In the genomic region with DNA sequence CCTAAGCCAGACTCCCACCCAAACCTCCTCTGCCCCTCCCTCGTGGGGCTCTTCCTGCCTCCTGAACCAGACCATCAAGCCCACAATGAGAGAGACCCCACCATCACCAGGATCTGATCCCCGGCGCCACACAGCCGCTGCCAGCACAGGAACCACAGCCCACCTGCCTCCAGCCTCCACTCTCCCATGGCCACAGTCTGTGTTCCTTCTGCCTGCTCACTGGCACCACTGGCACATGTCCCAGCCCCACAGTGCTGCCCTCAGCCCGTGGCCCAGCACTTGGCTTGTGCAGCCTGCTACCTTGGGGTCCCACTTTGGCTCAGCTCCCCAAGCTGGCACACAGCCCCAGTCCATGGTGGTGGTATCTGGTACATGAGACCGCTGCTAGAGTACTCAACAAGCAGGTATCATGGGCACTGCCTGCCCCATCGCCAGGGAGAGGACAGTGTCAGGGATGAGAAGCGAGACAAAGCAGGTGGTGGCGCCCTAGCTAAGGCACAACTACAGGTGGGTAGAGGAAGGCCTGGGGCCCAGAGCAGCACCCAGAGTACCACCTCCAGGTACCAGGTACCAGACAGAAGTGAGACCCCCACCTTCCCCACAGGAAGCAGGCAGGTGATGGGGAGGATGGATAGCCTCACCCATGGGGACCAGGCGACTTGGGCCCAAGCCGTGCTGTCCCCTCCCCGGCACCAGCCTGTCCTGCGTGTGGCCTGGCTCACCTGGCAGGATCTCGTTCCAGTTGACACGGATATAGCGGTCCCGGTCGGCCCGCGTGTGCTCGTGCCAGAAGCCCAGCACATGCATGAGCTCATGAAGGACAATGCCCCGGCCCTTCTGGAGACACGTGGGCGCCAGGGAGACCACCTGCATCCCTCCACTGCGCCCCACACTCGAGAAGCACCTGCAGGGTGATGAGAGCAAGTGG, we compare ENCODE assay signal across 25 cellular contexts. TPM values are rescaled to one million over a fixed set of nuclear protein-coding genes. Genes with fewer than 3 reads are reported as not detected.
DNase-seq lines count a peak whose midpoint lies in the region; ATAC-seq lines count a peak whose summit lies in the region.
"Had no signal": no experiment of that assay in that cellular context is flagged by ENCODE, and none has a peak within 500 bp of the region (broad histone marks: within the 10 kb centered on the region; RNA-seq: fewer than 3 reads in every experiment).

No MANE protein-coding gene starts in this region.

- H3K9me3 Mint-ChIP-seq in activated naive CD4-positive, alpha-beta T cell treated with anti-CD3 and anti-CD28 coated beads, Interleukin-2, amount 10 ng/mL, durations not matched to agents 7 days and 5 days = no peaks in the 10 kb centered on the region
- H3K9me3 Mint-ChIP-seq in IgD-negative memory B cell = no peaks in the 10 kb centered on the region
- no peaks in the 10 kb centered on the region for H3K9me3 Mint-ChIP-seq in activated T-helper 1 cell treated with anti-CD3 and anti-CD28 coated beads, Interleukin-12 subunit alpha, Interleukin-12 subunit beta, Interleukin-2, Interleukin-4 antibody, amounts not matched to agents 30 ng/mL and 10 ng/mL and 1 ng/mL, durations not matched to agents 14 hours and 24 hours and 36 hours
- H3K9me3 Mint-ChIP-seq in natural killer cell treated with Interleukin-12 subunit alpha and Interleukin-12 subunit beta and Interleukin-15 and Interleukin-18, amount 100 ng/mL, for 72 hours = no peaks in the 10 kb centered on the region

- no peak overlapping the region for H3K4me3 Mint-ChIP-seq in activated naive CD4-positive, alpha-beta T cell treated with anti-CD3 and anti-CD28 coated beads, Interleukin-2, amount 10 ng/mL, durations not matched to agents 7 days and 5 days
- H3K4me3 Mint-ChIP-seq in IgD-negative memory B cell = no peak overlapping the region
- no peak overlapping the region for H3K4me3 Mint-ChIP-seq in activated T-helper 1 cell treated with anti-CD3 and anti-CD28 coated beads, Interleukin-12 subunit alpha, Interleukin-12 subunit beta, Interleukin-2, Interleukin-4 antibody, amounts not matched to agents 30 ng/mL and 10 ng/mL and 1 ng/mL, durations not matched to agents 14 hours and 24 hours and 36 hours
- H3K4me3 Mint-ChIP-seq in natural killer cell treated with Interleukin-12 subunit alpha and Interleukin-12 subunit beta and Interleukin-15 and Interleukin-18, amount 100 ng/mL, for 72 hours = no peak overlapping the region

- CTCF ChIA-PET in activated naive CD4-positive, alpha-beta T cell treated with anti-CD3 and anti-CD28 coated beads, Interleukin-2, amount 10 ng/mL, durations not matched to agents 7 days and 5 days (lab: Charles Lee) = interaction anchor here (1.5 to 18.7 kb wide), 4 partner anchors 10 to 140 kb away, joined by 4 to 507 read pairs (median 5); no protein-coding TSS in a partner anchor

- no peaks in the 10 kb centered on the region for H3K36me3 Mint-ChIP-seq in activated naive CD4-positive, alpha-beta T cell treated with anti-CD3 and anti-CD28 coated beads, Interleukin-2, amount 10 ng/mL, durations not matched to agents 7 days and 5 days
- H3K36me3 Mint-ChIP-seq in IgD-negative memory B cell = no peaks in the 10 kb centered on the region
- H3K36me3 Mint-ChIP-seq in activated T-helper 1 cell treated with anti-CD3 and anti-CD28 coated beads, Interleukin-12 subunit alpha, Interleukin-12 subunit beta, Interleukin-2, Interleukin-4 antibody, amounts not matched to agents 30 ng/mL and 10 ng/mL and 1 ng/mL, durations not matched to agents 14 hours and 24 hours and 36 hours (ENCODE audit: low read depth) = peaks cover 2% of the 10 kb centered on the region
- H3K36me3 Mint-ChIP-seq in natural killer cell treated with Interleukin-12 subunit alpha and Interleukin-12 subunit beta and Interleukin-15 and Interleukin-18, amount 100 ng/mL, for 72 hours = no peaks in the 10 kb centered on the region

- no peak for ATAC-seq in natural killer cell treated with Interleukin-12 subunit alpha and Interleukin-12 subunit beta and Interleukin-15 and Interleukin-18, amount 100 ng/mL, for 72 hours
- ATAC-seq: K562, lower lobe of right lung, sciatic nerve had no signal

- intact Hi-C loops in activated T-helper 1 cell treated with anti-CD3 and anti-CD28 coated beads, Interleukin-12 subunit alpha, Interleukin-12 subunit beta, Interleukin-2, Interleukin-4 antibody, amounts not matched to agents 30 ng/mL and 10 ng/mL and 1 ng/mL, durations not matched to agents 14 hours and 24 hours and 36 hours (cut with micrococcal nuclease) = no loop called here

- H3K27me3 Mint-ChIP-seq in activated naive CD4-positive, alpha-beta T cell treated with anti-CD3 and anti-CD28 coated beads, Interleukin-2, amount 10 ng/mL, durations not matched to agents 7 days and 5 days = peaks cover 5% of the 10 kb centered on the region
- no peaks in the 10 kb centered on the region for H3K27me3 Mint-ChIP-seq in IgD-negative memory B cell
- H3K27me3 Mint-ChIP-seq in activated T-helper 1 cell treated with anti-CD3 and anti-CD28 coated beads, Interleukin-12 subunit alpha, Interleukin-12 subunit beta, Interleukin-2, Interleukin-4 antibody, amounts not matched to agents 30 ng/mL and 10 ng/mL and 1 ng/mL, durations not matched to agents 14 hours and 24 hours and 36 hours (ENCODE audit: insufficient read depth) = peaks cover 1% of the 10 kb centered on the region
- no peaks in the 10 kb centered on the region for H3K27me3 Mint-ChIP-seq in natural killer cell treated with Interleukin-12 subunit alpha and Interleukin-12 subunit beta and Interleukin-15 and Interleukin-18, amount 100 ng/mL, for 72 hours

- H3K4me1 Mint-ChIP-seq in activated naive CD4-positive, alpha-beta T cell treated with anti-CD3 and anti-CD28 coated beads, Interleukin-2, amount 10 ng/mL, durations not matched to agents 7 days and 5 days = peaks cover 14% of the 10 kb centered on the region
- H3K4me1 Mint-ChIP-seq in IgD-negative memory B cell = no peaks in the 10 kb centered on the region
- H3K4me1 Mint-ChIP-seq in activated T-helper 1 cell treated with anti-CD3 and anti-CD28 coated beads, Interleukin-12 subunit alpha, Interleukin-12 subunit beta, Interleukin-2, Interleukin-4 antibody, amounts not matched to agents 30 ng/mL and 10 ng/mL and 1 ng/mL, durations not matched to agents 14 hours and 24 hours and 36 hours (ENCODE audit: low read depth) = peaks cover 12% of the 10 kb centered on the region
- peaks cover 17 to 24% of the 10 kb centered on the region in 2 donors for H3K4me1 Mint-ChIP-seq in natural killer cell treated with Interleukin-12 subunit alpha and Interleukin-12 subunit beta and Interleukin-15 and Interleukin-18, amount 100 ng/mL, for 72 hours (ENCODE audit: low read depth in 2 of 2)

- peak overlapping the region; percentile 68 for H3K27ac Mint-ChIP-seq in activated naive CD4-positive, alpha-beta T cell treated with anti-CD3 and anti-CD28 coated beads, Interleukin-2, amount 10 ng/mL, durations not matched to agents 7 days and 5 days
- peak overlapping the region in 2 of 3 donors; percentile 40 to 64 for H3K27ac Mint-ChIP-seq in IgD-negative memory B cell
- H3K27ac Mint-ChIP-seq in activated T-helper 1 cell treated with anti-CD3 and anti-CD28 coated beads, Interleukin-12 subunit alpha, Interleukin-12 subunit beta, Interleukin-2, Interleukin-4 antibody, amounts not matched to agents 30 ng/mL and 10 ng/mL and 1 ng/mL, durations not matched to agents 14 hours and 24 hours and 36 hours = peak overlapping the region; percentile 40
- peak overlapping the region; percentile 53 to 66 for H3K27ac Mint-ChIP-seq in natural killer cell treated with Interleukin-12 subunit alpha and Interleukin-12 subunit beta and Interleukin-15 and Interleukin-18, amount 100 ng/mL, for 72 hours

- no peak for DNase-seq in activated naive CD4-positive, alpha-beta T cell treated with anti-CD3 and anti-CD28 coated beads, Interleukin-2, amount 10 ng/mL, durations not matched to agents 7 days and 5 days
- DNase-seq in activated naive CD4-positive, alpha-beta T cell treated with Interleukin-2 at 50 U/mL for 16 hours = no peak
- no peak for DNase-seq in activated T-helper 1 cell treated with anti-CD3 and anti-CD28 coated beads, Interleukin-12 subunit alpha, Interleukin-12 subunit beta, Interleukin-2, Interleukin-4 antibody, amounts not matched to agents 30 ng/mL and 10 ng/mL and 1 ng/mL, durations not matched to agents 14 hours and 24 hours and 36 hours (ENCODE audit: low spot score)
- no peak for DNase-seq in natural killer cell treated with Interleukin-12 subunit alpha and Interleukin-12 subunit beta and Interleukin-15 and Interleukin-18, amount 100 ng/mL, for 72 hours (ENCODE audit: low spot score)
- DNase-seq in SIG-M5 treated with dmso at 0.1 percent for 504 hours (lab: John Stamatoyannopoulos, UW; ENCODE audit: unreplicated experiment) = no peak
- DNase-seq in hippocampal formation (lab: John Stamatoyannopoulos, UW) = no peak
- DNase-seq in AG08395 (ENCODE audit: low spot score) = no peak
- DNase-seq: activated CD4-positive, CD25-positive, alpha-beta regulatory T cell treated with anti-CD3 and anti-CD28 coated beads, Interleukin-2, amount 50 U/mL, for 72 hours; caudate nucleus; dermis blood vessel endothelial cell; EL; lower lobe of right lung; NCI-H146; NCI-H446 treated with DMSO at 0.1 percent for 48 hours; OCI-M1; stomach; tibial artery had no signal

RNA-seq across cellular contexts. Expression of a gene that starts 6.2 kb away (rescaled TPM):
- not detected for polyA plus RNA-seq in IgD-negative memory B cell
- total RNA-seq in activated T-helper 1 cell treated with anti-CD3 and anti-CD28 coated beads, Interleukin-12 subunit alpha, Interleukin-12 subunit beta, Interleukin-2, Interleukin-4 antibody, amounts not matched to agents 30 ng/mL and 10 ng/mL and 1 ng/mL, durations not matched to agents 14 hours and 24 hours and 36 hours = 2.0 and 2.9 TPM in 2 replicates
- total RNA-seq in natural killer cell treated with Interleukin-12 subunit alpha and Interleukin-12 subunit beta and Interleukin-15 and Interleukin-18, amount 100 ng/mL, for 72 hours = under 1 TPM in 1 of 2 donors, not detected in 1; 0.92 TPM
- total RNA-seq: astrocyte, dermis blood vessel endothelial cell, fibroblast of lung, glomerular endothelial cell, K562, kidney epithelial cell, lower lobe of right lung, stomach had no signal
- polyA plus RNA-seq: fibroblast of lung, K562, neural cell had no signal

RNA-seq across cellular contexts. Expression of a gene that starts 13.2 kb away (rescaled TPM):
- polyA plus RNA-seq in IgD-negative memory B cell = 55.6 TPM
- total RNA-seq in activated T-helper 1 cell treated with anti-CD3 and anti-CD28 coated beads, Interleukin-12 subunit alpha, Interleukin-12 subunit beta, Interleukin-2, Interleukin-4 antibody, amounts not matched to agents 30 ng/mL and 10 ng/mL and 1 ng/mL, durations not matched to agents 14 hours and 24 hours and 36 hours = 494 and 500 TPM in 2 replicates
- 10 to 100 TPM; 30.9 to 52.0 TPM for total RNA-seq in natural killer cell treated with Interleukin-12 subunit alpha and Interleukin-12 subunit beta and Interleukin-15 and Interleukin-18, amount 100 ng/mL, for 72 hours

RNA-seq across cellular contexts. Expression of a gene that starts 15.7 kb away (rescaled TPM):
- polyA plus RNA-seq in IgD-negative memory B cell = not detected
- total RNA-seq in activated T-helper 1 cell treated with anti-CD3 and anti-CD28 coated beads, Interleukin-12 subunit alpha, Interleukin-12 subunit beta, Interleukin-2, Interleukin-4 antibody, amounts not matched to agents 30 ng/mL and 10 ng/mL and 1 ng/mL, durations not matched to agents 14 hours and 24 hours and 36 hours = 0.12 and 0.21 TPM in 2 replicates
- total RNA-seq in natural killer cell treated with Interleukin-12 subunit alpha and Interleukin-12 subunit beta and Interleukin-15 and Interleukin-18, amount 100 ng/mL, for 72 hours = not detected
- total RNA-seq: astrocyte, fibroblast of lung, glomerular endothelial cell, K562 had no signal
- polyA plus RNA-seq: K562, neural cell had no signal
